ENCODE assay signal across 9 cellular contexts in the genomic region with DNA sequence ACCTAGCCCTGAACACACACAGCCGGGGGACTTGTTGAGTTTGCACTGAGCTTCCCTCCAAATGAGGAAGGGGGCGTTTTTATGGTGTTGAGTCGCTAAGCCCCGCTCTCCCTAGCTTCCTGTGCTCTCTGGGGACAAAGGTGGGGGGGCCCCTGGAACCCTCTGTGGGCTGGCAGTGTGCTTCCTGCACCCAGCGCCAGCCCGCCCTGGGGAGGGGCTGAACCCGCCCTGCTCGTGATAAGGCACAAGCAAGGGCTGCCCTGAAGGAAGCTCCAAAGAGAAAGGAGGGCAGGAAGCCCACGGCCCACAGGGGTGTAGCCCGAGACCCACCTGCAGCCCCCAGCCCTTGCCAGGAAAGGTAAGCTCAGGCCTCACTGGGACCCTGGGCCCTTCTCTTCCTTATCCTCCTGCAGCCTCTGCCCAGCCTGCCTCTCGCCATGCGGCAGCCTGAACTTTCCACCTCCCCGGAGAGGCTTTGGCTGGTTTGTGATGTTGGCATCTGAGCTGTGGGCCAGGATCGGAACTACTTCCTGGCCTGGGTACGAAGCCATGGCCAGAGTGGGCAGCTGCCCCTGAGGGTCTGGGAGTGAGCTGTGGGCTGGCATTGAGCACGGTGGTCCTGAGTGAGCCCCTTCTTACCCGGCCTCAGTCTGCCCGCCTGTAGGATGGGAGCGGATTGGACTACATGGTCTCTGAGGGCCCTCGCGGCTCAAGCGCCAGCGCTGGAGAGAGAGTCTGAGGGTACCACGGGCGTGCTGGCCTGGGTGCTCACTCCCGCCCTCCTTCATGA. TPM values are rescaled to one million over a fixed set of nuclear protein-coding genes. Genes with fewer than 3 reads are reported as not detected.
DNase-seq lines count a peak whose midpoint lies in the region; ATAC-seq and TF ChIP-seq lines count a peak whose summit lies in the region.
"Had no signal": no experiment of that assay in that cellular context is flagged by ENCODE, and none has a peak within 500 bp of the region (broad histone marks: within the 10 kb centered on the region; RNA-seq: fewer than 3 reads in every experiment).

A gene (plus strand): TSS at position 265 of the 790 bp plus-strand sequence. CDS start 644 bp downstream, outside the sequence.

- H4K20me1 ChIP-seq in OCI-LY1 (ENCODE audit: insufficient read depth, low read length), result no peaks in the 10 kb centered on the region

- peaks cover 100% of the 10 kb centered on the region for H3K36me3 Mint-ChIP-seq in activated T-helper 17 cell treated with anti-CD3 and anti-CD28 coated beads, Interleukin-2, amount 50 U/mL, for 72 hours (ENCODE audit: low read depth)

- no peak for TF ChIP-seq CTCF in OCI-LY1 (IDR thresholded peaks at IDR 0.05; ENCODE audit: low read length)

- ATAC-seq in GM19025 (IDR thresholded peaks at IDR 0.05; ENCODE audit: low read depth, unreplicated experiment), result peak; percentile 47
- ATAC-seq in activated T-helper 17 cell treated with anti-CD3 and anti-CD28 coated beads, Interleukin-2, amount 50 U/mL, for 72 hours (replicated peaks), result peak; percentile 63
- peak; percentile 43 for ATAC-seq in left ventricle myocardium superior
- ATAC-seq: Panc1 had no signal

- H3K36me3 ChIP-seq in OCI-LY1 (ENCODE audit: insufficient read depth, low read length), result peaks cover 67% of the 10 kb centered on the region

- H3K4me3 Mint-ChIP-seq in activated T-helper 17 cell treated with anti-CD3 and anti-CD28 coated beads, Interleukin-2, amount 50 U/mL, for 72 hours, result peak within 1 kb of the TSS; percentile 93

- peaks cover 41% of the 10 kb centered on the region for H3K4me1 ChIP-seq in OCI-LY1 (ENCODE audit: insufficient read depth, low read length, severe bottlenecking)

- H3K9me2 ChIP-seq in OCI-LY1 (ENCODE audit: low read depth, low read length), result no peaks in the 10 kb centered on the region

- intact Hi-C loops in left ventricle myocardium superior (cut with micrococcal nuclease), result no loop called here

- H2AFZ ChIP-seq in OCI-LY1 (ENCODE audit: low read length), result no peak within 1 kb of the TSS

- H3K27me3 ChIP-seq in OCI-LY1 (ENCODE audit: insufficient read depth, low read length), result no peaks in the 10 kb centered on the region

- no peaks in the 10 kb centered on the region for H3K9me3 Mint-ChIP-seq in activated T-helper 17 cell treated with anti-CD3 and anti-CD28 coated beads, Interleukin-2, amount 50 U/mL, for 72 hours

- H3K79me2 ChIP-seq in OCI-LY1 (ENCODE audit: insufficient read depth, low read length), result no peaks in the 10 kb centered on the region

- H3K4me1 Mint-ChIP-seq in activated T-helper 17 cell treated with anti-CD3 and anti-CD28 coated beads, Interleukin-2, amount 50 U/mL, for 72 hours, result peaks cover 14% of the 10 kb centered on the region

- H3K4me3 ChIP-seq in OCI-LY1 (ENCODE audit: low read depth, low read length, poor library complexity, severe bottlenecking), result peak within 1 kb of the TSS; percentile 66

- H3F3A ChIP-seq in OCI-LY1 (ENCODE audit: insufficient read depth, low read length), result no peaks in the 10 kb centered on the region

- peak within 1 kb of the TSS; percentile 80 for H3K9ac ChIP-seq in OCI-LY1 (ENCODE audit: low read length)

- H3K27me3 Mint-ChIP-seq in activated T-helper 17 cell treated with anti-CD3 and anti-CD28 coated beads, Interleukin-2, amount 50 U/mL, for 72 hours, result no peaks in the 10 kb centered on the region

- H3K27ac ChIP-seq in OCI-LY1 (ENCODE audit: low read depth, low read length, poor library complexity, severe bottlenecking), result peak within 1 kb of the TSS; percentile 82

- DNase-seq in left ventricle myocardium superior (peak; percentile 78), NCI-H526 treated with DMSO at 0.1 percent for 48 hours (lab: John Stamatoyannopoulos, UW) (no peak), COR-L47 (lab: John Stamatoyannopoulos, UW) (no peak), NCI-H1105 (lab: John Stamatoyannopoulos, UW) (no peak)
- DNase-seq in stimulated activated CD4-positive, alpha-beta T cell treated with anti-CD3 and anti-CD28 coated beads, Interleukin-2, amount 100 ng/mL, for 24 hours, result peak; percentile 75 to 87

- H3K9me3 ChIP-seq in OCI-LY1 (ENCODE audit: low read length), result no peaks in the 10 kb centered on the region

- H3K4me2 ChIP-seq in OCI-LY1 (ENCODE audit: low read length), result peak within 1 kb of the TSS; percentile 90

- peak within 1 kb of the TSS; percentile 98 for H3K27ac Mint-ChIP-seq in activated T-helper 17 cell treated with anti-CD3 and anti-CD28 coated beads, Interleukin-2, amount 50 U/mL, for 72 hours

RNA-seq across cellular contexts. Expression of the gene that starts here (rescaled TPM):
- 100 to 1,000 TPM; 172 to 191 TPM for total RNA-seq in activated T-helper 17 cell treated with anti-CD3 and anti-CD28 coated beads, Interleukin-2, amount 50 U/mL, for 72 hours
- 6.9 TPM for total RNA-seq in left ventricle myocardium superior

Comparison
In these comparisons a context has a peak if more than half of its experiments do, and no peak if none do; other contexts are left out.
1. RNA of the gene that starts here (total RNA-seq): 172 to 191 TPM in activated T-helper 17 cell treated with anti-CD3 and anti-CD28 coated beads, Interleukin-2, amount 50 U/mL, for 72 hours; 6.9 TPM in left ventricle myocardium superior (single experiment); every median in the first group is over 10 times any median in the second.
2. DNase-seq: peak in left ventricle myocardium superior (single experiment) and stimulated activated CD4-positive, alpha-beta T cell treated with anti-CD3 and anti-CD28 coated beads, Interleukin-2, amount 100 ng/mL, for 24 hours (2 of 2); none in NCI-H526 treated with DMSO at 0.1 percent for 48 hours (single experiment), COR-L47 (single experiment) and NCI-H1105 (single experiment).
3. Peak in every context shown above with its lines, with median percentiles within 50 percentile points of each other: ATAC-seq.